Comparison of ENCODE assay signal across 19 cellular contexts in the genomic region with DNA sequence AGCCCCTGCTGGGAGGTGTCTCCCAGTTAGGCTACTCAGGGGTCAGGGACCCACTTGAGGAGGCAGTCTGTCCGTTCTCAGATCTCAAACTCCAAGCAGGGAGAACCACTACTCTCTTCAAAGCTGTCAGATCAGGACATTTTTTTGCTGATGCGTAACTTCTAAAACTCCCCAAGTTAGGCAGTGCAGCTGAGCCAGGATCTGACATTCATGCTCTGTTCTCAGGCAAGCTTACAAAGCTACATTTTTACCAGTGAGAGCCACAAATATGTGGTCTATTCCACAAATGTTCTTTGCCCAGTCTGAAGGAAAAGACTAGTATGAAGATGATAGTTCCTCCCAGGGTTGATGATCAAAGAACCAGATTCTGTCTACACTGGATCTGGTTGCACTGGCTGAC.
A peak's percentile ranks its signal among the peaks of the same experiment; 100 is the strongest.
DNase-seq lines count a peak whose midpoint lies in the region; TF ChIP-seq lines count a peak whose summit lies in the region.
"Had no signal": no experiment of that assay in that cellular context is flagged by ENCODE, and none has a peak within 500 bp of the region (broad histone marks: within the 10 kb centered on the region; RNA-seq: fewer than 3 reads in every experiment).

No MANE protein-coding gene starts in this region.

- H2BK120ac ChIP-seq in neuronal stem cell (ENCODE audit: low read depth, low read length): no peak overlapping the region

- CTCF ChIA-PET in AG04450 (lab: Charles Lee): no interaction called here

- no peaks in the 10 kb centered on the region for H3K9me3 ChIP-seq in AG04450 (ENCODE audit: control insufficient read depth, insufficient read depth, low read length)
- no peaks in the 10 kb centered on the region; the same call in 1 of the 2 replicates for H3K9me3 ChIP-seq in HUES64 (ENCODE audit: insufficient read depth, low read depth, low read length)
- peaks cover 0 to 4% of the 10 kb centered on the region in 2 donors for H3K9me3 ChIP-seq in neuronal stem cell (replicated peaks in 1 of 2; ENCODE audit: control insufficient read depth in 2 of 2, insufficient read depth in 1 of 2, low read depth in 1 of 2, low read length in 2 of 2)

- H3K23ac ChIP-seq in neuronal stem cell (ENCODE audit: low read depth, low read length, poor library complexity): no peak overlapping the region

- H4K91ac ChIP-seq in neuronal stem cell (ENCODE audit: low read depth, low read length, poor library complexity): no peak overlapping the region

- no peak overlapping the region for H2AK5ac ChIP-seq in neuronal stem cell (ENCODE audit: low read depth, low read length)

- H2BK5ac ChIP-seq in neuronal stem cell (ENCODE audit: low read length): no peak overlapping the region

- H3K4me1 ChIP-seq in HUES64 (ENCODE audit: insufficient read depth, low read length): peaks cover 19% of the 10 kb centered on the region
- H3K4me1 ChIP-seq in neuronal stem cell (ENCODE audit: control insufficient read depth in 2 of 2, insufficient read depth in 1 of 2, low read depth in 1 of 2, low read length in 2 of 2): peaks cover 2 to 3% of the 10 kb centered on the region in 2 donors
- H3K4me1 ChIP-seq: neural progenitor cell had no signal

- H3K36me3 ChIP-seq in HUES64 (ENCODE audit: insufficient read depth, low read length) (no peaks in the 10 kb centered on the region), neuronal stem cell (replicated peaks in 1 of 2; ENCODE audit: control insufficient read depth in 2 of 2, insufficient read depth in 2 of 2, low read length in 2 of 2) (no peaks in the 10 kb centered on the region)
- H3K36me3 ChIP-seq: esophagus muscularis mucosa, neural progenitor cell had no signal

- POLR2A ChIA-PET in AG04450 (lab: Yijun Ruan, JAX): no interaction called here

- H3K27me3 ChIP-seq in AG04450 (ENCODE audit: control insufficient read depth, insufficient read depth, low read length): no peaks in the 10 kb centered on the region
- H3K27me3 ChIP-seq in HUES64 (ENCODE audit: insufficient read depth, low read length): no peaks in the 10 kb centered on the region
- no peaks in the 10 kb centered on the region for H3K27me3 ChIP-seq in neuronal stem cell (ENCODE audit: control insufficient read depth in 3 of 3, insufficient read depth in 3 of 3, low read depth in 1 of 3, low read length in 3 of 3)
- H3K27me3 ChIP-seq: esophagus muscularis mucosa, neural progenitor cell had no signal

- H2AFZ ChIP-seq in neuronal stem cell (ENCODE audit: low read length): no peak overlapping the region
- H2AFZ ChIP-seq: neural progenitor cell had no signal

- H3K9ac ChIP-seq in HUES64 (ENCODE audit: low read depth, low read length): no peak overlapping the region
- no peak overlapping the region for H3K9ac ChIP-seq in neuronal stem cell (ENCODE audit: low read depth, low read length, poor library complexity)
- H3K9ac ChIP-seq: neural progenitor cell had no signal

- WGBS in HUES64: 92% methylated on average over 2 of the region's 2 CpGs
- no CpG with 5 or more reads among the region's 2 CpGs for WGBS in neuronal stem cell (ENCODE audit: extremely low coverage in 2 of 2, insufficient read length in 2 of 2, insufficient replicate concordance in 1 of 2), 2 donors

- no peak overlapping the region for H3K14ac ChIP-seq in neuronal stem cell (ENCODE audit: low read length)

- in situ Hi-C loops in GM13976 (cut with MboI; ENCODE audit: low sequenced_read_pairs, unreplicated experiment): no loop called here

- H3K4me2 ChIP-seq in neuronal stem cell (ENCODE audit: insufficient read depth, low read length, poor library complexity, severe bottlenecking): no peak overlapping the region
- H3K4me2 ChIP-seq: neural progenitor cell had no signal

- no peaks in the 10 kb centered on the region for H3K79me1 ChIP-seq in neuronal stem cell (ENCODE audit: low read depth, low read length)

- DNase-seq in AG04450 (ENCODE audit: low read depth, low spot score) (no peak), cardiac fibroblast (ENCODE audit: low read depth in 2 of 2) (peak; percentile 21 to 23), kidney glomerular epithelial cell (lab: John Stamatoyannopoulos, UW) (peak; percentile 11), neuronal stem cell (ENCODE audit: low spot score) (no peak), cerebellar nuclear complex (lab: John Stamatoyannopoulos, UW) (no peak), GM13976 (ENCODE audit: low spot score) (no peak)
- no peak for DNase-seq in activated CD4-positive, alpha-beta T cell treated with anti-CD3 and anti-CD28 coated beads for 48 hours
- DNase-seq: ACHN; activated CD4-positive, alpha-beta T cell treated with anti-CD3 and anti-CD28 coated beads, Interleukin-2, amount 10 ng/mL, durations not matched to agents 7 days and 5 days; activated naive CD4-positive, alpha-beta T cell treated with anti-CD3 and anti-CD28 coated beads for 36 hours; EL; hippocampal formation; NCI-H1105 treated with DMSO at 0.1 percent for 48 hours; NCI-H774; right cardiac atrium; stimulated activated naive CD8-positive, alpha-beta T cell treated with anti-CD3 and anti-CD28 coated beads, Interleukin-15, amount 100 ng/mL, for 72 hours had no signal

- H4K8ac ChIP-seq in neuronal stem cell (ENCODE audit: low read depth, low read length): no peak overlapping the region

- no peak overlapping the region for H2BK12ac ChIP-seq in neuronal stem cell (ENCODE audit: low read length)

- no peak overlapping the region for H3K4me3 ChIP-seq in AG04450 (ENCODE audit: low read depth, low read length)
- H3K4me3 ChIP-seq in HUES64 (ENCODE audit: low read length): no peak overlapping the region
- H3K4me3 ChIP-seq in cardiac fibroblast (replicated peaks in 1 of 2; ENCODE audit: low read depth in 2 of 2, low read length in 2 of 2): no peak overlapping the region
- H3K4me3 ChIP-seq in neuronal stem cell (ENCODE audit: low read length in 2 of 2): no peak overlapping the region
- H3K4me3 ChIP-seq: esophagus muscularis mucosa, neural progenitor cell had no signal

- peak overlapping the region; percentile 61 for H3K27ac ChIP-seq in AG04450 (ENCODE audit: low read depth, low read length)
- H3K27ac ChIP-seq in HUES64 (ENCODE audit: low read depth, low read length): peak overlapping the region; percentile 47; the same call in 1 of the 2 replicates
- H3K27ac ChIP-seq in neuronal stem cell (replicated peaks; ENCODE audit: low read length): no peak overlapping the region
- H3K27ac ChIP-seq: esophagus muscularis mucosa, neural progenitor cell had no signal

- H3K4ac ChIP-seq in neuronal stem cell (ENCODE audit: low read length): no peak overlapping the region

- no peak for TF ChIP-seq CTCF in AG04450 (IDR thresholded peaks at IDR 0.05; ENCODE audit: low read depth, low read length)
- no peak for TF ChIP-seq CTCF in cardiac fibroblast (IDR thresholded peaks at IDR 0.05; ENCODE audit: low read depth, low read length)
- TF ChIP-seq CTCF in GM13976 (IDR thresholded peaks at IDR 0.05; ENCODE audit: borderline replicate concordance, control extremely low read depth, extremely low read depth, insufficient read depth, missing control alignments): no peak

- no peak overlapping the region for H3K18ac ChIP-seq in neuronal stem cell (ENCODE audit: low read length)

- H2BK15ac ChIP-seq in neuronal stem cell (ENCODE audit: low read length): no peak overlapping the region

Comparison
In these comparisons a context has a peak if more than half of its experiments do, and no peak if none do; other contexts are left out.
1. DNase-seq: peak in cardiac fibroblast (2 of 2) and kidney glomerular epithelial cell (single experiment); none in AG04450 (single experiment), neuronal stem cell (single experiment), activated CD4-positive, alpha-beta T cell treated with anti-CD3 and anti-CD28 coated beads for 48 hours (single experiment), cerebellar nuclear complex (0 of 2) and GM13976 (single experiment).